Comparison of ENCODE assay signal across 13 cellular contexts in genomic region chr11:30281476-30282288, GRCh38. TPM values are rescaled to one million over a fixed set of nuclear protein-coding genes. Genes with fewer than 3 reads are reported as not detected.
A peak's percentile ranks its signal among the peaks of the same experiment; 100 is the strongest.
DNase-seq lines count a peak whose midpoint lies in the region; ATAC-seq and TF ChIP-seq lines count a peak whose summit lies in the region.
"Had no signal": no experiment of that assay in that cellular context is flagged by ENCODE, and none has a peak within 500 bp of the region (broad histone marks: within the 10 kb centered on the region; RNA-seq: fewer than 3 reads in every experiment).

No MANE protein-coding gene starts in this region.

- no peak overlapping the region for H3K9ac ChIP-seq in H9 (ENCODE audit: extremely low read depth, insufficient read length, low read length)

- H3K56ac ChIP-seq in H9 (ENCODE audit: insufficient read length, low read depth, low read length): no peak overlapping the region

- no peak overlapping the region for H3K27ac ChIP-seq in naive thymus-derived CD4-positive, alpha-beta T cell (ENCODE audit: low read depth, low read length)
- H3K27ac ChIP-seq in H9 (ENCODE audit: insufficient read length, low read depth, low read length) (no peak overlapping the region), OCI-LY7 (ENCODE audit: low read depth, low read length, poor library complexity, severe bottlenecking) (no peak overlapping the region)
- H3K27ac ChIP-seq: 22Rv1, tibial artery had no signal

- no peak overlapping the region for H2AK5ac ChIP-seq in H9 (ENCODE audit: insufficient read length, low read length)

- ATAC-seq in GM21619 (IDR thresholded peaks at IDR 0.05; ENCODE audit: unreplicated experiment): peak; percentile 28
- peak; percentile 26 for ATAC-seq in HG03457 (IDR thresholded peaks at IDR 0.05; ENCODE audit: unreplicated experiment)
- ATAC-seq in naive thymus-derived CD4-positive, alpha-beta T cell: no peak

- no peak overlapping the region for H3K14ac ChIP-seq in H9 (ENCODE audit: insufficient read depth, low read length)

- peak overlapping the region; percentile 15 for H3K4me3 Mint-ChIP-seq in T-helper 1 cell treated with Interleukin-12 subunit alpha and Interleukin-12 subunit beta and Interleukin-4 antibody, amounts not matched to agents 30 μg/mL and 1 μg/mL, for 36 hours
- peak overlapping the region in 6 of 10 donors; percentile 7 to 50 (median 24) for H3K4me3 Mint-ChIP-seq in naive thymus-derived CD4-positive, alpha-beta T cell
- H3K4me3 Mint-ChIP-seq in H9: no peak overlapping the region
- H3K4me3 Mint-ChIP-seq: neural crest cell had no signal

- H3K4me3 ChIP-seq in naive thymus-derived CD4-positive, alpha-beta T cell (ENCODE audit: low read length): no peak overlapping the region
- no peak overlapping the region for H3K4me3 ChIP-seq in OCI-LY7 (ENCODE audit: low read depth, low read length, poor library complexity, severe bottlenecking)
- H3K4me3 ChIP-seq: tibial artery had no signal

- H3K79me1 ChIP-seq in H9 (ENCODE audit: insufficient read depth, low read depth, low read length, poor library complexity, severe bottlenecking): no peaks in the 10 kb centered on the region

- no peak overlapping the region for H4K91ac ChIP-seq in H9 (ENCODE audit: insufficient read length, low read depth, low read length)

- H3K9me3 ChIP-seq in naive thymus-derived CD4-positive, alpha-beta T cell (ENCODE audit: control insufficient read depth in 2 of 3, low read length in 3 of 3): no peaks in the 10 kb centered on the region
- H3K9me3 ChIP-seq in H9 (ENCODE audit: control insufficient read depth, low read depth, low read length): no peaks in the 10 kb centered on the region
- H3K9me3 ChIP-seq in OCI-LY7 (ENCODE audit: low read length): no peaks in the 10 kb centered on the region
- H3K9me3 ChIP-seq: tibial artery had no signal

- CTCF ChIA-PET in naive thymus-derived CD4-positive, alpha-beta T cell (lab: Charles Lee): no interaction called here
- CTCF ChIA-PET in OCI-LY7 (lab: Charles Lee; ENCODE audit: unreplicated experiment): no interaction called here

- no peak for DNase-seq in T-helper 1 cell
- no peak for DNase-seq in naive thymus-derived CD4-positive, alpha-beta T cell
- no peak for DNase-seq in NCI-H2227 treated with DMSO at 0.1 percent for 48 hours (lab: John Stamatoyannopoulos, UW)
- DNase-seq in H9: no peak
- no peak for DNase-seq in OCI-LY7 (ENCODE audit: low spot score)
- DNase-seq: activated naive CD4-positive, alpha-beta T cell; stimulated activated CD4-positive, alpha-beta T cell treated with anti-CD3 and anti-CD28 coated beads, Interleukin-1b, Interleukin-23, amount 100 ng/mL, for 48 hours; tibial artery had no signal

- no peak overlapping the region for H2BK20ac ChIP-seq in H9 (ENCODE audit: low read depth, low read length, poor library complexity, severe bottlenecking)

- no peak overlapping the region for H3K27ac Mint-ChIP-seq in T-helper 1 cell treated with Interleukin-12 subunit alpha and Interleukin-12 subunit beta and Interleukin-4 antibody, amounts not matched to agents 30 μg/mL and 1 μg/mL, for 36 hours
- peak overlapping the region in 1 of 9 donors; percentile 53 for H3K27ac Mint-ChIP-seq in naive thymus-derived CD4-positive, alpha-beta T cell
- H3K27ac Mint-ChIP-seq in H9: no peak overlapping the region

- H3K18ac ChIP-seq in H9 (ENCODE audit: insufficient read length, low read depth, low read length): no peak overlapping the region

- no peaks in the 10 kb centered on the region for H3K79me2 ChIP-seq in H9 (ENCODE audit: insufficient read depth, low read length)
- H3K79me2 ChIP-seq in OCI-LY7 (ENCODE audit: insufficient read depth, low read depth, low read length): no peaks in the 10 kb centered on the region

- no peak overlapping the region for H3T11ph ChIP-seq in H9 (ENCODE audit: low read length)

- no peak overlapping the region for H3K23ac ChIP-seq in H9 (ENCODE audit: insufficient read length, low read depth, low read length)

- H3K9me3 Mint-ChIP-seq in T-helper 1 cell treated with Interleukin-12 subunit alpha and Interleukin-12 subunit beta and Interleukin-4 antibody, amounts not matched to agents 30 μg/mL and 1 μg/mL, for 36 hours: no peaks in the 10 kb centered on the region
- H3K9me3 Mint-ChIP-seq in naive thymus-derived CD4-positive, alpha-beta T cell: no peaks in the 10 kb centered on the region
- no peaks in the 10 kb centered on the region for H3K9me3 Mint-ChIP-seq in H9

- H3K9me2 ChIP-seq in OCI-LY7 (ENCODE audit: insufficient read depth, low read length): no peaks in the 10 kb centered on the region

- H2AFZ ChIP-seq in H9 (ENCODE audit: low read length) (no peak overlapping the region), OCI-LY7 (ENCODE audit: low read length) (no peak overlapping the region)

- no TSS peak for BruUV-seq in OCI-LY7 (replicated peaks; lab: Mats Ljungman, UMichigan)

- H3K4me1 ChIP-seq in naive thymus-derived CD4-positive, alpha-beta T cell (ENCODE audit: control insufficient read depth in 2 of 2, insufficient read depth in 2 of 2, low read length in 2 of 2): peaks cover 9 to 18% of the 10 kb centered on the region in 2 donors
- H3K4me1 ChIP-seq in H9 (ENCODE audit: insufficient read depth, low read length) (no peaks in the 10 kb centered on the region), OCI-LY7 (ENCODE audit: insufficient read depth, low read length, poor library complexity, severe bottlenecking) (peaks cover 7% of the 10 kb centered on the region)
- H3K4me1 ChIP-seq: tibial artery had no signal

- no peaks in the 10 kb centered on the region for H3K27me3 ChIP-seq in naive thymus-derived CD4-positive, alpha-beta T cell (ENCODE audit: control insufficient read depth in 2 of 2, insufficient read depth in 2 of 2, low read length in 2 of 2)
- H3K27me3 ChIP-seq in H9 (ENCODE audit: insufficient read depth, low read length): no peaks in the 10 kb centered on the region
- H3K27me3 ChIP-seq: tibial artery had no signal

- no peak overlapping the region for H2BK5ac ChIP-seq in H9 (ENCODE audit: insufficient read length, low read length)

- H2BK12ac ChIP-seq in H9 (ENCODE audit: insufficient read length, low read depth, low read length): no peak overlapping the region

- H4K20me1 ChIP-seq in H9 (ENCODE audit: control insufficient read depth, insufficient read depth, insufficient read length) (no peaks in the 10 kb centered on the region), OCI-LY7 (ENCODE audit: insufficient read depth, low read length) (no peaks in the 10 kb centered on the region)

- H3K4ac ChIP-seq in H9 (ENCODE audit: low read depth, low read length): no peak overlapping the region

- no peak overlapping the region for H3K4me2 ChIP-seq in H9 (ENCODE audit: insufficient read depth, insufficient read length, low read length)
- no peak overlapping the region for H3K4me2 ChIP-seq in OCI-LY7 (ENCODE audit: low read length)

- H3K23me2 ChIP-seq in H9 (ENCODE audit: insufficient read length, low read depth, low read length, poor library complexity, severe bottlenecking): no peaks in the 10 kb centered on the region

- no peak overlapping the region for H4K8ac ChIP-seq in H9 (replicated peaks; ENCODE audit: insufficient read length, low read depth, low read length)

- no CpG with 5 or more reads among the region's 7 CpGs for WGBS in H9 (ENCODE audit: extremely low coverage, insufficient read length, low lambda C conversion rate)

- H4K5ac ChIP-seq in H9 (ENCODE audit: insufficient read length, low read depth, low read length): no peak overlapping the region

- H3K36me3 Mint-ChIP-seq in T-helper 1 cell treated with Interleukin-12 subunit alpha and Interleukin-12 subunit beta and Interleukin-4 antibody, amounts not matched to agents 30 μg/mL and 1 μg/mL, for 36 hours (ENCODE audit: low read depth): no peaks in the 10 kb centered on the region
- no peaks in the 10 kb centered on the region for H3K36me3 Mint-ChIP-seq in naive thymus-derived CD4-positive, alpha-beta T cell
- no peaks in the 10 kb centered on the region for H3K36me3 Mint-ChIP-seq in H9 (ENCODE audit: insufficient read depth in 1 of 3, low read depth in 3 of 3)

- no peaks in the 10 kb centered on the region for H3K36me3 ChIP-seq in naive thymus-derived CD4-positive, alpha-beta T cell (ENCODE audit: control insufficient read depth in 2 of 3, insufficient read depth in 3 of 3, low read length in 3 of 3)
- no peaks in the 10 kb centered on the region for H3K36me3 ChIP-seq in OCI-LY7 (ENCODE audit: insufficient read depth, low read length)
- H3K36me3 ChIP-seq: tibial artery had no signal

- peaks cover 16% of the 10 kb centered on the region for H3K27me3 Mint-ChIP-seq in T-helper 1 cell treated with Interleukin-12 subunit alpha and Interleukin-12 subunit beta and Interleukin-4 antibody, amounts not matched to agents 30 μg/mL and 1 μg/mL, for 36 hours (ENCODE audit: low read depth)
- H3K27me3 Mint-ChIP-seq in naive thymus-derived CD4-positive, alpha-beta T cell: peaks cover 0 to 14% (median 5%) of the 10 kb centered on the region in 5 donors
- H3K27me3 Mint-ChIP-seq in H9 (ENCODE audit: low read depth): peaks cover 6% of the 10 kb centered on the region

- no peak for TF ChIP-seq CTCF in H9 (conservative IDR thresholded peaks at IDR 0.05)
- TF ChIP-seq CTCF in OCI-LY7 (conservative IDR thresholded peaks at IDR 0.05; ENCODE audit: low read length): no peak

- intact Hi-C loops in naive thymus-derived CD4-positive, alpha-beta T cell (cut with micrococcal nuclease): no loop called here
- intact Hi-C loops in OCI-LY7 (cut with micrococcal nuclease; ENCODE audit: unreplicated experiment): no loop called here

- no peak overlapping the region for H2BK120ac ChIP-seq in H9 (ENCODE audit: low read depth, low read length, poor library complexity, severe bottlenecking)

- no peak overlapping the region for H2BK15ac ChIP-seq in H9 (ENCODE audit: low read depth, low read length)

- H3K4me1 Mint-ChIP-seq in T-helper 1 cell treated with Interleukin-12 subunit alpha and Interleukin-12 subunit beta and Interleukin-4 antibody, amounts not matched to agents 30 μg/mL and 1 μg/mL, for 36 hours (ENCODE audit: low read depth): peaks cover 15% of the 10 kb centered on the region
- peaks cover 9 to 23% (median 15%) of the 10 kb centered on the region in 7 donors for H3K4me1 Mint-ChIP-seq in naive thymus-derived CD4-positive, alpha-beta T cell
- no peaks in the 10 kb centered on the region for H3K4me1 Mint-ChIP-seq in H9
- H3K4me1 Mint-ChIP-seq: neural crest cell had no signal

- POLR2A ChIA-PET in naive thymus-derived CD4-positive, alpha-beta T cell (lab: Charles Lee): no interaction called here
- POLR2A ChIA-PET in OCI-LY7 (lab: Charles Lee): interaction anchor here (0.9 to 1.1 kb wide), 2 partner anchors 11 to 60 kb away, joined by 3 read pairs; no protein-coding TSS in a partner anchor

RNA-seq across cellular contexts. Expression of gene ARL14EP, which starts 41.2 kb away (rescaled TPM):
- total RNA-seq in naive thymus-derived CD4-positive, alpha-beta T cell: 10 to 100 TPM; 20.8 to 45.8 (median 43.5) TPM
- 10 to 100 TPM; 52.9 to 70.9 TPM for polyA plus RNA-seq in naive thymus-derived CD4-positive, alpha-beta T cell
- 19.9 and 20.9 TPM in 2 replicates for total RNA-seq in H9 (2021)
- 30.9 and 37.8 TPM in 2 replicates for total RNA-seq in OCI-LY7 (2014; rRNA removed; shearing (Covaris generic))
- total RNA-seq in OCI-LY7 (2022): 51.5 and 57.1 TPM in 2 replicates

RNA-seq across cellular contexts. Expression of gene FSHB, which starts 50.9 kb away (rescaled TPM):
- total RNA-seq in naive thymus-derived CD4-positive, alpha-beta T cell: not detected
- polyA plus RNA-seq in naive thymus-derived CD4-positive, alpha-beta T cell: not detected
- total RNA-seq in H9 (2021) (not detected in 2 replicates), OCI-LY7 (2022) (not detected in 2 replicates)
- total RNA-seq in OCI-LY7 (2014; rRNA removed; shearing (Covaris generic)): not detected in 2 replicates
- total RNA-seq: neural crest cell had no signal

Comparison
In these comparisons a context has a peak if more than half of its experiments do, and no peak if none do; other contexts are left out.
1. H3K4me3 Mint-ChIP-seq: peak in T-helper 1 cell treated with Interleukin-12 subunit alpha and Interleukin-12 subunit beta and Interleukin-4 antibody, amounts not matched to agents 30 μg/mL and 1 μg/mL, for 36 hours (single experiment) and naive thymus-derived CD4-positive, alpha-beta T cell (6 of 10); none in H9 (0 of 2).